ENCODE assay signal across 7 cellular contexts in the genomic region with DNA sequence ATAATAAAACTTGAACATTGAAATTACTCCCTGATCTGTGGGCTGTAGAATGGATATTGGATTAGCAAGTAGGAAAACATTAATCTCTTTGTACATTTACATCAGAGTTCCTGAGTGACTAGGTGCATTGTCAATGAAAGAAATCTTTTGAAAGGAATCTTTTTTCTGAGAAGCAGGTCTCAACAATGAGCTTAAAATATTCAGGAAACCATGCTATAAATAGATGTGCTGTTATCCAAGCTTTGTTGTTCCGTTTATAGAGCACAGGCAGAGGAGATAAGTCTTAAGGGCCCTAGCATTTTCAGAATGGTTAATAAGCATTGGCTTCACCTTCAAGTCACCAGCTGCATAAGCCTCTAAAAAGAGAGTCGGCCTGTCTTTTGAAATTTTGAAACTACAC. TPM values are rescaled to one million over a fixed set of nuclear protein-coding genes. Genes with fewer than 3 reads are reported as not detected.
"Had no signal": no experiment of that assay in that cellular context is flagged by ENCODE, and none has a peak within 500 bp of the region (broad histone marks: within the 10 kb centered on the region; RNA-seq: fewer than 3 reads in every experiment).

No MANE protein-coding gene starts in this region.

- H3K4me3 ChIP-seq: GM12878 had no signal

- FAIRE-seq: G401.6, GM12878, GM12891, GM12892, GM19239 had no signal

- DNase-seq: GDM1, GF-D8 had no signal

- ATAC-seq: GM12878 had no signal

RNA-seq across cellular contexts. Expression of a gene that starts 41.3 kb away (rescaled TPM):
- total RNA-seq: GM12878 had no signal
- polyA plus RNA-seq: GM12878 had no signal
